ENCODE assay signal across 2 cellular contexts in the genomic region with DNA sequence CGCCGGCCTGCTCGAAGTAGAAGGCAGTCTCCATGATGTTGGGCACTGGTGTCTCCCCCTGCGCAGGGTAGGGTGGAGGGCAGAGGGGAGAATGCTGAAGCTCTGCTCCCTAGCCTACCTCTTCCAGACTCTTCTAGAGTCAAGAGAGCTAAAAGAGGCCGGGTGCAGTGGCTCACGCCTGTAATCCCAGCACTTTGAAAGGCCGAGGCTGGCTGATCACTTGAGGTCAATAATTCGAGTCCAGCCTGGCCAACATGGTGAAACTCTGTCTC.
TF ChIP-seq lines count a peak whose summit lies in the region.

No MANE protein-coding gene starts in this region.

TF ChIP-seq in IMR-90, 13 proteins besides CTCF, POLR2A, EP300 and RAD21:
- TF ChIP-seq CEBPB (IDR thresholded peaks at IDR 0.05; ENCODE audit: low read depth, low read length) (no peak), NFE2L2 (IDR thresholded peaks at IDR 0.05; ENCODE audit: low read depth, low read length) (no peak), FOS (IDR thresholded peaks at IDR 0.05; ENCODE audit: low read depth, low read length) (no peak), BHLHE40 (IDR thresholded peaks at IDR 0.05; ENCODE audit: low read depth, low read length) (no peak), MAFK (IDR thresholded peaks at IDR 0.05; ENCODE audit: low read depth, low read length) (no peak), SMC3 (IDR thresholded peaks at IDR 0.05; ENCODE audit: low read depth, low read length) (no peak), MAZ (IDR thresholded peaks at IDR 0.05; ENCODE audit: borderline replicate concordance, low read depth, low read length) (no peak), RCOR1 (IDR thresholded peaks at IDR 0.05; ENCODE audit: insufficient replicate concordance, low read length) (no peak), CHD1 (IDR thresholded peaks at IDR 0.05; ENCODE audit: low read depth, low read length) (no peak), MXI1 (IDR thresholded peaks at IDR 0.05; ENCODE audit: borderline replicate concordance, low read depth, low read length) (no peak), RFX5 (IDR thresholded peaks at IDR 0.05; ENCODE audit: low read depth, low read length) (no peak)
- TF ChIP-seq, protein P1, sequence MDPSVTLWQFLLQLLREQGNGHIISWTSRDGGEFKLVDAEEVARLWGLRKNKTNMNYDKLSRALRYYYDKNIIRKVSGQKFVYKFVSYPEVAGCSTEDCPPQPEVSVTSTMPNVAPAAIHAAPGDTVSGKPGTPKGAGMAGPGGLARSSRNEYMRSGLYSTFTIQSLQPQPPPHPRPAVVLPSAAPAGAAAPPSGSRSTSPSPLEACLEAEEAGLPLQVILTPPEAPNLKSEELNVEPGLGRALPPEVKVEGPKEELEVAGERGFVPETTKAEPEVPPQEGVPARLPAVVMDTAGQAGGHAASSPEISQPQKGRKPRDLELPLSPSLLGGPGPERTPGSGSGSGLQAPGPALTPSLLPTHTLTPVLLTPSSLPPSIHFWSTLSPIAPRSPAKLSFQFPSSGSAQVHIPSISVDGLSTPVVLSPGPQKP (IDR thresholded peaks at IDR 0.05; ENCODE audit: borderline replicate concordance, low read depth, low read length), result no peak
- TF ChIP-seq, protein P2, sequence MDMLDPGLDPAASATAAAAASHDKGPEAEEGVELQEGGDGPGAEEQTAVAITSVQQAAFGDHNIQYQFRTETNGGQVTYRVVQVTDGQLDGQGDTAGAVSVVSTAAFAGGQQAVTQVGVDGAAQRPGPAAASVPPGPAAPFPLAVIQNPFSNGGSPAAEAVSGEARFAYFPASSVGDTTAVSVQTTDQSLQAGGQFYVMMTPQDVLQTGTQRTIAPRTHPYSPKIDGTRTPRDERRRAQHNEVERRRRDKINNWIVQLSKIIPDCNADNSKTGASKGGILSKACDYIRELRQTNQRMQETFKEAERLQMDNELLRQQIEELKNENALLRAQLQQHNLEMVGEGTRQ (IDR thresholded peaks at IDR 0.05; ENCODE audit: low read depth, low read length), result no peak

TF ChIP-seq in H1, 55 proteins besides CTCF, POLR2A, EP300 and RAD21:
- TF ChIP-seq FOSL1 (IDR thresholded peaks at IDR 0.05; ENCODE audit: insufficient read depth, low read depth, low read length) (no peak), EGR1 (IDR thresholded peaks at IDR 0.05; ENCODE audit: borderline replicate concordance, low read depth, low read length) (no peak), SP1 (IDR thresholded peaks at IDR 0.05; ENCODE audit: low read depth, low read length) (no peak), BACH1 (IDR thresholded peaks at IDR 0.05; ENCODE audit: low read length) (no peak), ZNF274 (IDR thresholded peaks at IDR 0.05; ENCODE audit: borderline replicate concordance, extremely low read depth, low read length) (no peak), SRF (IDR thresholded peaks at IDR 0.05; ENCODE audit: low read depth, low read length) (no peak), MAFK (IDR thresholded peaks at IDR 0.05; ENCODE audit: low read depth, low read length) (no peak), GABPA (IDR thresholded peaks at IDR 0.05; ENCODE audit: borderline replicate concordance, insufficient read depth, low read length) (no peak), TCF12 (IDR thresholded peaks at IDR 0.05; ENCODE audit: low read depth, low read length) (no peak), GTF2F1 (IDR thresholded peaks at IDR 0.05; ENCODE audit: borderline replicate concordance, low read depth, low read length) (no peak)
- TF ChIP-seq, protein P3, sequence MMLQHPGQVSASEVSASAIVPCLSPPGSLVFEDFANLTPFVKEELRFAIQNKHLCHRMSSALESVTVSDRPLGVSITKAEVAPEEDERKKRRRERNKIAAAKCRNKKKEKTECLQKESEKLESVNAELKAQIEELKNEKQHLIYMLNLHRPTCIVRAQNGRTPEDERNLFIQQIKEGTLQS (IDR thresholded peaks at IDR 0.05; ENCODE audit: insufficient read depth, low read depth, low read length), result no peak
TF ChIP-seq in H1: peak in this region for 0.
